In genomic region chr10:14325325-14325955, GRCh38 we compare ENCODE assay signal across 8 cellular contexts. TPM values are rescaled to one million over a fixed set of nuclear protein-coding genes. Genes with fewer than 3 reads are reported as not detected.
A peak's percentile ranks its signal among the peaks of the same experiment; 100 is the strongest.
DNase-seq lines count a peak whose midpoint lies in the region; ATAC-seq and TF ChIP-seq lines count a peak whose summit lies in the region.

No MANE protein-coding gene starts in this region.

- H3K36me3 ChIP-seq in GM23248 (ENCODE audit: low read depth) (no peaks in the 10 kb centered on the region), liver (ENCODE audit: control insufficient read depth in 4 of 4, insufficient read depth in 3 of 4, low read depth in 1 of 4, low read length in 3 of 4) (no peaks in the 10 kb centered on the region), stomach (no peaks in the 10 kb centered on the region)

- in situ Hi-C loops in GM23248 (cut with MboI), result no loop called here

- no peak for TF ChIP-seq POLR2A in stomach (IDR thresholded peaks at IDR 0.05)

- 48 to 53% methylated on average over 4 of the region's 4 CpGs for WGBS in GM23248 (ENCODE audit: low coverage in 1 of 2, low lambda C conversion rate in 2 of 2, missing lambda C conversion rate in 2 of 2), 2 experiments
- 32% methylated on average over 4 of the region's 4 CpGs for WGBS in liver
- WGBS in stomach, 5 donors, result 18 to 46% (median 38%) methylated on average over 4 of the region's 4 CpGs

- H2AFZ ChIP-seq in GM23248, result no peak overlapping the region

- H3K4me3 Mint-ChIP-seq in activated naive CD8-positive, alpha-beta T cell treated with anti-CD3 and anti-CD28 coated beads, Interleukin-2, amount 50 U/mL, for 24 hours, result no peak overlapping the region

- TF ChIP-seq EP300 in stomach (IDR thresholded peaks at IDR 0.05), result no peak

- no peaks in the 10 kb centered on the region for H3K79me2 ChIP-seq in GM23248 (ENCODE audit: insufficient read depth)

- no peak overlapping the region for H3K27ac Mint-ChIP-seq in activated naive CD8-positive, alpha-beta T cell treated with anti-CD3 and anti-CD28 coated beads, Interleukin-2, amount 50 U/mL, for 24 hours

- no peak overlapping the region for H3K4me2 ChIP-seq in GM23248 (ENCODE audit: unreplicated experiment)

- H3K27me3 Mint-ChIP-seq in activated naive CD8-positive, alpha-beta T cell treated with anti-CD3 and anti-CD28 coated beads, Interleukin-2, amount 50 U/mL, for 24 hours, result peaks cover 31% of the 10 kb centered on the region

- H3K4me1 Mint-ChIP-seq in activated naive CD8-positive, alpha-beta T cell treated with anti-CD3 and anti-CD28 coated beads, Interleukin-2, amount 50 U/mL, for 24 hours, result no peaks in the 10 kb centered on the region

- H3K9me2 ChIP-seq in GM23248 (ENCODE audit: insufficient read depth), result no peaks in the 10 kb centered on the region

- ATAC-seq in activated naive CD8-positive, alpha-beta T cell treated with anti-CD3 and anti-CD28 coated beads, Interleukin-2, amount 50 U/mL, for 24 hours, result peak; percentile 28
- no peak for ATAC-seq in HG03175 (IDR thresholded peaks at IDR 0.05; ENCODE audit: unreplicated experiment)
- ATAC-seq in GM21737 (IDR thresholded peaks at IDR 0.05; ENCODE audit: unreplicated experiment), result no peak

- H3K27me3 ChIP-seq in GM23248 (replicated peaks; ENCODE audit: insufficient read depth), result peaks cover 22% of the 10 kb centered on the region
- peaks cover 0 to 4% (median 0%) of the 10 kb centered on the region in 4 donors for H3K27me3 ChIP-seq in liver (ENCODE audit: control insufficient read depth in 4 of 4, insufficient read depth in 4 of 4, low read length in 3 of 4)
- H3K27me3 ChIP-seq in stomach, result peaks cover 0 to 33% (median 6%) of the 10 kb centered on the region in 3 donors

- no peaks in the 10 kb centered on the region for H3K9me3 ChIP-seq in GM23248 (ENCODE audit: low read depth)
- H3K9me3 ChIP-seq in liver (ENCODE audit: control insufficient read depth in 4 of 4, low read length in 3 of 4), result no peaks in the 10 kb centered on the region
- no peaks in the 10 kb centered on the region for H3K9me3 ChIP-seq in stomach

- H3K9ac ChIP-seq in GM23248 (no peak overlapping the region), liver (ENCODE audit: low read depth in 1 of 2, low read length in 2 of 2) (no peak overlapping the region)

- TF ChIP-seq RAD21 in liver (IDR thresholded peaks at IDR 0.05), result peak; percentile 82 to 83

- intact Hi-C loops in stomach (cut with DNase I; ENCODE audit: low total_unique reads), result no loop called here

- H3F3A ChIP-seq in GM23248 (ENCODE audit: insufficient read depth), result no peaks in the 10 kb centered on the region

- no peak overlapping the region for H3K4me3 ChIP-seq in GM23248
- H3K4me3 ChIP-seq in liver (ENCODE audit: low read depth in 1 of 3, low read length in 3 of 3), result no peak overlapping the region
- no peak overlapping the region for H3K4me3 ChIP-seq in stomach

- DNase-seq in GM23248, result peak; percentile 2
- peak; percentile 50 for DNase-seq in RPMI8226
- DNase-seq in activated naive CD8-positive, alpha-beta T cell treated with anti-CD3 and anti-CD28 coated beads, Interleukin-2, amount 50 U/mL, for 24 hours, result peak; percentile 58
- DNase-seq in stomach, result peak; percentile 67
- DNase-seq in NCI-H1092 treated with DMSO at 0.1 percent for 48 hours (lab: John Stamatoyannopoulos, UW), result no peak

- H3K9me3 Mint-ChIP-seq in activated naive CD8-positive, alpha-beta T cell treated with anti-CD3 and anti-CD28 coated beads, Interleukin-2, amount 50 U/mL, for 24 hours, result no peaks in the 10 kb centered on the region

- TF ChIP-seq CTCF in liver (IDR thresholded peaks at IDR 0.05; ENCODE audit: low read depth, low read length, missing input control) (peak; percentile 51), stomach (IDR thresholded peaks at IDR 0.05) (peak in 3 of 7 experiments; percentile 13 to 38 (median 37))

- H4K20me1 ChIP-seq in GM23248 (ENCODE audit: insufficient read depth), result no peaks in the 10 kb centered on the region

- H3K27ac ChIP-seq in GM23248, result no peak overlapping the region
- no peak overlapping the region for H3K27ac ChIP-seq in liver (ENCODE audit: low read depth in 1 of 2, low read length in 2 of 2)
- no peak overlapping the region for H3K27ac ChIP-seq in stomach

- H3K4me1 ChIP-seq in GM23248 (ENCODE audit: insufficient read depth) (no peaks in the 10 kb centered on the region), liver (ENCODE audit: control insufficient read depth in 4 of 4, insufficient read depth in 4 of 4, low read length in 3 of 4) (no peaks in the 10 kb centered on the region), stomach (peaks cover 0 to 8% (median 3%) of the 10 kb centered on the region in 4 donors)

- H3K36me3 Mint-ChIP-seq in activated naive CD8-positive, alpha-beta T cell treated with anti-CD3 and anti-CD28 coated beads, Interleukin-2, amount 50 U/mL, for 24 hours (ENCODE audit: low read depth), result no peaks in the 10 kb centered on the region

TF ChIP-seq in liver, 16 proteins besides CTCF, POLR2A, EP300 and RAD21:
- TF ChIP-seq GABPA (IDR thresholded peaks at IDR 0.05 in 1 of 2, conservative IDR thresholded peaks at IDR 0.05 in 1 of 2) (no peak), FOXA2 (IDR thresholded peaks at IDR 0.05) (no peak), RXRA (IDR thresholded peaks at IDR 0.05) (no peak)

RNA-seq across cellular contexts. Expression of gene FRMD4A, which starts 5.3 kb away (rescaled TPM):
- 17.5 and 17.8 TPM in 2 replicates for total RNA-seq in GM23248 (2014; rRNA removed; shearing (Covaris generic))
- polyA plus RNA-seq in GM23248 (2016; fragmentation: Nextera tagmentation; extraction: Ambion mirVana) (11.3 and 11.9 TPM in 2 replicates), liver (1 to 10 TPM; 8.2 to 9.2 TPM), stomach (1 to 10 TPM; 6.9 to 7.5 (median 7.2) TPM)
- total RNA-seq in liver (10 to 100 TPM; 17.1 to 34.3 TPM), stomach (10 to 100 TPM in 4 of 5 donors, 1 to 10 TPM in 1; 8.4 to 25.3 (median 15.6) TPM)
